In the genomic region with DNA sequence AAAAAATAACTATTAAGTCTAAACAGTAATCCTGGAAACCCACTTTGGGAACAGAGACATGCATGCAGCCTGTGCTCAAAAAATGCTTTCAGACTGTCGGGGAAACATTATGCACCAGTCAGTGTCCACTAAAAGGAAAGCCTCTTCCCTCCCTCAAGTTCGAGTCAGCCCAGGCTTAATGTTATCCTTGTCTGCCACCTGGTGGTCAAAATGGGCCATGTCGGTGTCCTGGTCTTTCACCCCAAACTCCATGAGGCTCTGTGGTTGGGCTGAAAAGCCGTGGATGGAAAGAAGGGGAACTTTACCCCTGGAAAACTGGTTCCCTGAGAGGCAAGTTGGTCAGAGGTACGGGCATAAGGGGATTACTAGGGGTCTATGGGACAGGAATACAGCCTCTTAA, we compare ENCODE assay signal across 8 cellular contexts.
DNase-seq lines count a peak whose midpoint lies in the region; ATAC-seq and TF ChIP-seq lines count a peak whose summit lies in the region.
"Had no signal": no experiment of that assay in that cellular context is flagged by ENCODE, and none has a peak within 500 bp of the region (broad histone marks: within the 10 kb centered on the region; RNA-seq: fewer than 3 reads in every experiment).

No MANE protein-coding gene starts in this region.

- H3K4me3 Mint-ChIP-seq in activated naive CD8-positive, alpha-beta T cell treated with anti-CD3 and anti-CD28 coated beads for 36 hours, result no peak overlapping the region
- no peak overlapping the region for H3K4me3 Mint-ChIP-seq in stimulated activated memory B cell treated with anti-CD40 and anti-IgM and Interleukin-4, amounts not matched to agents 10 μg/mL and 1 μg/mL and 100 μg/mL, for 72 hours
- H3K4me3 Mint-ChIP-seq: stimulated activated naive CD8-positive, alpha-beta T cell treated with anti-CD3 and anti-CD28 coated beads, Interleukin-15, Interleukin-2, amounts not matched to agents 100 ng/mL and 50 ng/mL, for 24 hours had no signal

- ATAC-seq in right lobe of liver, result peak; percentile 57 to 76 (median 67)
- no peak for ATAC-seq in stimulated activated memory B cell treated with anti-CD40 and anti-IgM and Interleukin-4, amounts not matched to agents 10 μg/mL and 1 μg/mL and 100 μg/mL, for 72 hours

- no peaks in the 10 kb centered on the region for H3K4me1 Mint-ChIP-seq in activated naive CD8-positive, alpha-beta T cell treated with anti-CD3 and anti-CD28 coated beads for 36 hours
- H3K4me1 Mint-ChIP-seq in stimulated activated memory B cell treated with anti-CD40 and anti-IgM and Interleukin-4, amounts not matched to agents 10 μg/mL and 1 μg/mL and 100 μg/mL, for 72 hours, result no peaks in the 10 kb centered on the region

- no peak overlapping the region for H3K27ac Mint-ChIP-seq in activated naive CD8-positive, alpha-beta T cell treated with anti-CD3 and anti-CD28 coated beads for 36 hours
- H3K27ac Mint-ChIP-seq in stimulated activated memory B cell treated with anti-CD40 and anti-IgM and Interleukin-4, amounts not matched to agents 10 μg/mL and 1 μg/mL and 100 μg/mL, for 72 hours, result no peak overlapping the region
- H3K27ac Mint-ChIP-seq: stimulated activated naive CD8-positive, alpha-beta T cell treated with anti-CD3 and anti-CD28 coated beads, Interleukin-15, Interleukin-2, amounts not matched to agents 100 ng/mL and 50 ng/mL, for 24 hours had no signal

- intact Hi-C loops in right lobe of liver (cut with DNase I) (no loop called here), uterus (cut with DNase I; ENCODE audit: low total_unique reads) (no loop called here)

- H3K4me1 ChIP-seq in right lobe of liver (no peaks in the 10 kb centered on the region), uterus (no peaks in the 10 kb centered on the region)

- H3K27me3 Mint-ChIP-seq in activated naive CD8-positive, alpha-beta T cell treated with anti-CD3 and anti-CD28 coated beads for 36 hours, result no peaks in the 10 kb centered on the region
- H3K27me3 Mint-ChIP-seq in stimulated activated memory B cell treated with anti-CD40 and anti-IgM and Interleukin-4, amounts not matched to agents 10 μg/mL and 1 μg/mL and 100 μg/mL, for 72 hours, result no peaks in the 10 kb centered on the region
- H3K27me3 Mint-ChIP-seq: stimulated activated naive CD8-positive, alpha-beta T cell treated with anti-CD3 and anti-CD28 coated beads, Interleukin-15, Interleukin-2, amounts not matched to agents 100 ng/mL and 50 ng/mL, for 24 hours had no signal

- POLR2A ChIA-PET in GM10248 (lab: Yijun Ruan, JAX), result no interaction called here

- H3K9me3 ChIP-seq in right lobe of liver (no peaks in the 10 kb centered on the region), uterus (no peaks in the 10 kb centered on the region)

- peak; percentile 23 for TF ChIP-seq CTCF in GM10248 (IDR thresholded peaks at IDR 0.05; ENCODE audit: control extremely low read depth, extremely low read depth, low read depth, missing control alignments)
- TF ChIP-seq CTCF in right lobe of liver (IDR thresholded peaks at IDR 0.05), result peak; percentile 43 to 57 (median 51)
- peak; percentile 61 to 76 (median 73) for TF ChIP-seq CTCF in uterus (IDR thresholded peaks at IDR 0.05)

- no peaks in the 10 kb centered on the region for H3K36me3 ChIP-seq in right lobe of liver
- no peaks in the 10 kb centered on the region for H3K36me3 ChIP-seq in uterus

- peaks cover 3% of the 10 kb centered on the region for H3K36me3 Mint-ChIP-seq in activated naive CD8-positive, alpha-beta T cell treated with anti-CD3 and anti-CD28 coated beads for 36 hours
- H3K36me3 Mint-ChIP-seq in stimulated activated memory B cell treated with anti-CD40 and anti-IgM and Interleukin-4, amounts not matched to agents 10 μg/mL and 1 μg/mL and 100 μg/mL, for 72 hours, result no peaks in the 10 kb centered on the region

- WGBS in right lobe of liver (ENCODE audit: insufficient coverage, low coverage, low lambda C conversion rate, missing lambda C conversion rate), result 6% methylated on average over 5 of the region's 5 CpGs

- no peak for TF ChIP-seq POLR2A in right lobe of liver (IDR thresholded peaks at IDR 0.05)
- TF ChIP-seq POLR2A in uterus (IDR thresholded peaks at IDR 0.05), result no peak

- H3K27me3 ChIP-seq in right lobe of liver (no peaks in the 10 kb centered on the region), uterus (no peaks in the 10 kb centered on the region)

- CTCF ChIA-PET in GM10248 (lab: Yijun Ruan, JAX), result no interaction called here

- no peak overlapping the region for H3K4me3 ChIP-seq in right lobe of liver
- no peak overlapping the region for H3K4me3 ChIP-seq in uterus

- H3K27ac ChIP-seq in right lobe of liver, result no peak overlapping the region
- no peak overlapping the region for H3K27ac ChIP-seq in uterus

- DNase-seq in GM10248 (ENCODE audit: extremely low spot score) (peak; percentile 26), KG1 (lab: John Stamatoyannopoulos, UW) (peak; percentile 23), right lobe of liver (peak in 2 of 3 donors; percentile 43 to 54), uterus (peak; percentile 58 to 65), NCI-H2107 (lab: John Stamatoyannopoulos, UW) (no peak)
- DNase-seq in activated naive CD8-positive, alpha-beta T cell treated with anti-CD3 and anti-CD28 coated beads for 36 hours, result peak; percentile 19

- peaks cover 36% of the 10 kb centered on the region for H3K9me3 Mint-ChIP-seq in activated naive CD8-positive, alpha-beta T cell treated with anti-CD3 and anti-CD28 coated beads for 36 hours
- peaks cover 18% of the 10 kb centered on the region for H3K9me3 Mint-ChIP-seq in stimulated activated memory B cell treated with anti-CD40 and anti-IgM and Interleukin-4, amounts not matched to agents 10 μg/mL and 1 μg/mL and 100 μg/mL, for 72 hours

Comparison
In these comparisons a context has a peak if more than half of its experiments do, and no peak if none do; other contexts are left out.
1. CTCF ChIP-seq: peak in every context shown above with its lines; median percentile 73 in uterus; 51 in right lobe of liver; 23 in GM10248.